ENCODE assay signal across 8 cellular contexts in the genomic region with DNA sequence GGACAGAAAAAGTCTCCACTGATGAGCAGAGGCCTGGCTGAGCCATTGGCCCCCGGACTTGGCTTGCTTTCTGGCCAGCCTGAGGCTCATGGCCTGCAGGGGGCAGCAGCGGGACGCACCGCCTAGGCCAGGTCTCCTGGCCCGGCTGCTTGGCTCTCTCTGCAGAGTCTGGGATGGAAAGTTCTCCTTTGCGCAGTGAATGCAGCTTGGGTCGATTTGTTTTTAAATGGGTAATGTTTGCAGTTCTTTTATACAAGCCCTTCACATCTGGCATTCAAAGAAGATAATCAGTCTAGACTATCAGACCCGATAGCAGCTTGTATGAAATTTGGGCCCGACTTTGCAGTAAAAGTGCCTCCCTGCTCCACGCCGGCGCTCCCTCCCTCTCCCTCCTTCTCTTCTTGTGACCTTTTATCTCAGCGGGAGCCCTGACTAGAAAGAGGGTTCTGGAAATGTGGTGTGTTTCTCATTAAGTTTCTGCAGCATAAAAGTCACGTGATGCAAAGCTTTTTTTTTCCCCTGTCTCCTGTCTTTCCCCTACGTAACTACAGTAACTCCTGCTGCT. TPM values are rescaled to one million over a fixed set of nuclear protein-coding genes. Genes with fewer than 3 reads are reported as not detected.
DNase-seq lines count a peak whose midpoint lies in the region; ATAC-seq, FAIRE-seq and TF ChIP-seq lines count a peak whose summit lies in the region.

No MANE protein-coding gene starts in this region.

- TF ChIP-seq POLR2A in HepG2 (IDR thresholded peaks at IDR 0.05; ENCODE audit: insufficient read depth in 1 of 2, low read depth in 2 of 2, low read length in 2 of 2), result no peak

- 47% methylated on average over 13 of the region's 15 CpGs for WGBS in HepG2 (ENCODE audit: low lambda C conversion rate)

- H3K4me1 ChIP-seq in HepG2 (ENCODE audit: insufficient read depth, low read length), result peaks cover 12% of the 10 kb centered on the region; the same call in 1 of the 2 replicates

- peaks cover 2 to 4% of the 10 kb centered on the region in 2 experiments; a peak in 1 of 5 replicates for H3K27me3 ChIP-seq in HepG2 (ENCODE audit: control insufficient read depth in 1 of 2, insufficient read depth in 2 of 2, low read length in 2 of 2)

- ATAC-seq in HG02798 (IDR thresholded peaks at IDR 0.05; ENCODE audit: poor library complexity, unreplicated experiment) (peak; percentile 69), HepG2 (peak; percentile 94), HG03469 (IDR thresholded peaks at IDR 0.05; ENCODE audit: unreplicated experiment) (no peak)

- DNase-seq in GM04504 (ENCODE audit: low read depth) (peak; percentile 55), NCI-H446 treated with DMSO at 0.1 percent for 48 hours (lab: John Stamatoyannopoulos, UW) (peak; percentile 29), dedifferentiated amniotic fluid mesenchymal stem cell (ENCODE audit: extremely low spot score) (peak; percentile 59), HepG2 (ENCODE audit: low spot score) (peak; percentile 50)
- peak; percentile 59 to 61 for DNase-seq in activated CD4-positive, alpha-beta T cell treated with anti-CD3 and anti-CD28 coated beads, Interleukin-2, amount 50 U/mL, for 4 hours
- peak; percentile 76 for DNase-seq in stimulated activated CD4-positive, alpha-beta T cell treated with anti-CD3 and anti-CD28 coated beads, Interleukin-4, amount 100 ng/mL, for 24 hours

- peak; percentile 96 for TF ChIP-seq CTCF in HepG2 (CRISPR knock-in tag; IDR thresholded peaks at IDR 0.05)

- H3K4me2 ChIP-seq in HepG2 (ENCODE audit: low read depth, low read length), result 0 out of 2 replicates have a peak overlapping the region, but pooled peaks have one; percentile 2

- no peaks in the 10 kb centered on the region for H3K79me2 ChIP-seq in HepG2 (ENCODE audit: insufficient read depth, low read length)

- no peak overlapping the region for H3K27ac ChIP-seq in HepG2 (ENCODE audit: extremely low read length, insufficient read depth, low read length)

- CTCF ChIA-PET in HepG2 (lab: Yijun Ruan, JAX; ENCODE audit: low intra/inter-chr PET ratio, low total read pairs), result interaction anchor here (1.9 kb wide), 1 partner anchor 1297 kb away, joined by 13 read pairs; no protein-coding TSS in a partner anchor

- H2AFZ ChIP-seq in HepG2 (ENCODE audit: low read length), result no peak overlapping the region

- POLR2A ChIA-PET in HepG2 (lab: Yijun Ruan, JAX), result no interaction called here

- peak; percentile 87 for TF ChIP-seq RAD21 in HepG2 (CRISPR knock-in tag; IDR thresholded peaks at IDR 0.05)

- peak; percentile 59 for FAIRE-seq in HepG2 (lab: Jason Lieb, UNC)

- no peak overlapping the region for H3K4me3 ChIP-seq in HepG2 (replicated peaks in 1 of 3; ENCODE audit: insufficient read depth in 1 of 3, low read depth in 2 of 3, low read length in 3 of 3)

- intact Hi-C loops in HepG2 (cut with micrococcal nuclease; ENCODE audit: unreplicated experiment), result loop anchor here (1.0 to 10.0 kb wide), 5 partner anchors 290 to 1297 kb away; partner anchors contain the start of gene CTNNB1

- TF ChIP-seq EP300 in HepG2 (IDR thresholded peaks at IDR 0.05; ENCODE audit: low read depth in 2 of 2, low read length in 2 of 2) (no peak), HepG2 (CRISPR knock-in tag; IDR thresholded peaks at IDR 0.05; ENCODE audit: borderline replicate concordance) (no peak)

- no TSS peak for BruUV-seq in HepG2 (replicated peaks; lab: Mats Ljungman, UMichigan)

- no peaks in the 10 kb centered on the region for H3K36me3 ChIP-seq in HepG2 (replicated peaks in 1 of 2; ENCODE audit: control insufficient read depth in 1 of 2, insufficient read depth in 2 of 2, low read length in 2 of 2)

- no peaks in the 10 kb centered on the region for H3K9me3 ChIP-seq in HepG2 (ENCODE audit: low read length)

- no peak overlapping the region for H3K9ac ChIP-seq in HepG2 (ENCODE audit: insufficient read depth, low read depth, low read length)

- no peaks in the 10 kb centered on the region for H4K20me1 ChIP-seq in HepG2 (ENCODE audit: insufficient read depth, low read length)

- in situ Hi-C loops in HepG2 (cut with HindIII; ENCODE audit: extremely low pct_ligation_motif_present, low pct_unique_long_range_greater_than_20kb), result loop anchor here (10.0 to 25.0 kb wide), 2 partner anchors 628 to 1300 kb away; no protein-coding TSS in a partner anchor

TF ChIP-seq in HepG2, 621 proteins besides CTCF, POLR2A, EP300 and RAD21 (continues in another document):
- TF ChIP-seq PHF8 (CRISPR knock-in tag; IDR thresholded peaks at IDR 0.05) (peak; percentile 24; the same call in 1 of the 2 replicates), KDM2A (CRISPR knock-in tag; IDR thresholded peaks at IDR 0.05; ENCODE audit: borderline replicate concordance, low read depth) (peak; percentile 36; the same call in 1 of the 2 replicates), FOXA3 (CRISPR knock-in tag; IDR thresholded peaks at IDR 0.05) (peak; percentile 33; the same call in 1 of the 2 replicates), XRCC5 (optimal IDR thresholded peaks at IDR 0.05; ENCODE audit: low read length) (peak; percentile 86), NR2C2 (CRISPR knock-in tag; IDR thresholded peaks at IDR 0.05; ENCODE audit: borderline replicate concordance) (no peak), GABPA (IDR thresholded peaks at IDR 0.05; ENCODE audit: low read depth, low read length) (no peak), GABPA (CRISPR knock-in tag; IDR thresholded peaks at IDR 0.05; ENCODE audit: low read depth) (no peak), TRIM24 (CRISPR knock-in tag; IDR thresholded peaks at IDR 0.05) (no peak), ZFX (CRISPR knock-in tag; IDR thresholded peaks at IDR 0.05; ENCODE audit: low read depth) (peak; percentile 34; the same call in 1 of the 2 replicates), HNRNPLL (IDR thresholded peaks at IDR 0.05; ENCODE audit: low read depth, low read length, poor library complexity, severe bottlenecking) (peak; percentile 27)
- TF ChIP-seq, protein P1, sequence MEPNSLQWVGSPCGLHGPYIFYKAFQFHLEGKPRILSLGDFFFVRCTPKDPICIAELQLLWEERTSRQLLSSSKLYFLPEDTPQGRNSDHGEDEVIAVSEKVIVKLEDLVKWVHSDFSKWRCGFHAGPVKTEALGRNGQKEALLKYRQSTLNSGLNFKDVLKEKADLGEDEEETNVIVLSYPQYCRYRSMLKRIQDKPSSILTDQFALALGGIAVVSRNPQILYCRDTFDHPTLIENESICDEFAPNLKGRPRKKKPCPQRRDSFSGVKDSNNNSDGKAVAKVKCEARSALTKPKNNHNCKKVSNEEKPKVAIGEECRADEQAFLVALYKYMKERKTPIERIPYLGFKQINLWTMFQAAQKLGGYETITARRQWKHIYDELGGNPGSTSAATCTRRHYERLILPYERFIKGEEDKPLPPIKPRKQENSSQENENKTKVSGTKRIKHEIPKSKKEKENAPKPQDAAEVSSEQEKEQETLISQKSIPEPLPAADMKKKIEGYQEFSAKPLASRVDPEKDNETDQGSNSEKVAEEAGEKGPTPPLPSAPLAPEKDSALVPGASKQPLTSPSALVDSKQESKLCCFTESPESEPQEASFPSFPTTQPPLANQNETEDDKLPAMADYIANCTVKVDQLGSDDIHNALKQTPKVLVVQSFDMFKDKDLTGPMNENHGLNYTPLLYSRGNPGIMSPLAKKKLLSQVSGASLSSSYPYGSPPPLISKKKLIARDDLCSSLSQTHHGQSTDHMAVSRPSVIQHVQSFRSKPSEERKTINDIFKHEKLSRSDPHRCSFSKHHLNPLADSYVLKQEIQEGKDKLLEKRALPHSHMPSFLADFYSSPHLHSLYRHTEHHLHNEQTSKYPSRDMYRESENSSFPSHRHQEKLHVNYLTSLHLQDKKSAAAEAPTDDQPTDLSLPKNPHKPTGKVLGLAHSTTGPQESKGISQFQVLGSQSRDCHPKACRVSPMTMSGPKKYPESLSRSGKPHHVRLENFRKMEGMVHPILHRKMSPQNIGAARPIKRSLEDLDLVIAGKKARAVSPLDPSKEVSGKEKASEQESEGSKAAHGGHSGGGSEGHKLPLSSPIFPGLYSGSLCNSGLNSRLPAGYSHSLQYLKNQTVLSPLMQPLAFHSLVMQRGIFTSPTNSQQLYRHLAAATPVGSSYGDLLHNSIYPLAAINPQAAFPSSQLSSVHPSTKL (CRISPR knock-in tag; IDR thresholded peaks at IDR 0.05), result 0 out of 2 replicates have a peak, but pooled peaks have one; percentile 23

RNA-seq across cellular contexts. Expression of gene ZNF621, which starts 59.9 kb away (rescaled TPM):
- 13.2 and 16.5 TPM in 2 replicates for total RNA-seq in HepG2 (2016; rRNA removed; fragmentation: Illumina TruSeq; extraction: Trizol)
- total RNA-seq in HepG2 (2016; cell fraction: cytosol; rRNA removed; fragmentation: Illumina TruSeq; extraction: Trizol; ENCODE audit: low read depth), result 3.2 and 3.4 TPM in 2 replicates
- total RNA-seq in HepG2 (2016; cell fraction: insoluble cytoplasmic fraction; rRNA removed; fragmentation: Illumina TruSeq; extraction: Trizol), result 13.8 and 14.0 TPM in 2 replicates
- 9.6 and 9.9 TPM in 2 replicates for total RNA-seq in HepG2 (2016; cell fraction: membrane; rRNA removed; fragmentation: Illumina TruSeq; extraction: Trizol)
- total RNA-seq in HepG2 (2016; cell fraction: nucleus; rRNA removed; fragmentation: Illumina TruSeq; extraction: Trizol), result 16.1 and 19.4 TPM in 2 replicates
- polyA plus RNA-seq in HepG2 (2011; rRNA removed), result 14.9 and 15.4 TPM in 2 replicates
- polyA plus RNA-seq in HepG2 (2011; cell fraction: cytosol; rRNA removed), result 6.3 and 9.1 TPM in 2 replicates
- 19.1 and 31.2 TPM in 2 replicates for polyA plus RNA-seq in HepG2 (2011; cell fraction: nucleus; rRNA removed)
- polyA plus RNA-seq in HepG2 (2012), result 12.2 and 13.7 TPM in 2 replicates
- 2.8 and 4.0 TPM in 2 replicates for polyA plus RNA-seq in HepG2 (2016; cell fraction: cytosol; fragmentation: Illumina TruSeq; extraction: Trizol; ENCODE audit: low read depth)
- polyA plus RNA-seq in HepG2 (2016; cell fraction: insoluble cytoplasmic fraction; fragmentation: Illumina TruSeq; extraction: Trizol; ENCODE audit: low read depth), result 12.8 and 13.5 TPM in 2 replicates
- polyA plus RNA-seq in HepG2 (2016; cell fraction: membrane; fragmentation: Illumina TruSeq; extraction: Trizol; ENCODE audit: low read depth), result 6.7 and 7.0 TPM in 2 replicates
- polyA plus RNA-seq in HepG2 (2016; cell fraction: nucleus; fragmentation: Illumina TruSeq; extraction: Trizol; ENCODE audit: insufficient read depth, low read depth), result 39.5 and 40.4 TPM in 2 replicates
- polyA minus RNA-seq in HepG2 (2011; rRNA and poly(A)+ RNA removed; ENCODE audit: low replicate concordance), result 12.0 and 16.1 TPM in 2 replicates
- polyA minus RNA-seq in HepG2 (2011; cell fraction: cytosol; rRNA and poly(A)+ RNA removed), result 9.0 and 10.0 TPM in 2 replicates
- polyA minus RNA-seq in HepG2 (2011; cell fraction: nucleus; rRNA and poly(A)+ RNA removed), result 27.0 and 37.2 TPM in 2 replicates
